Comparison of ENCODE assay signal across 8 cellular contexts in genomic region chr7:56105508-56105907, GRCh38. TPM values are rescaled to one million over a fixed set of nuclear protein-coding genes. Genes with fewer than 3 reads are reported as not detected.
DNase-seq lines count a peak whose midpoint lies in the region; ATAC-seq and TF ChIP-seq lines count a peak whose summit lies in the region.

No MANE protein-coding gene starts in this region.

- peak; percentile 79 for DNase-seq in EL
- peak; percentile 70 for DNase-seq in SK-MEL-5 (ENCODE audit: low read depth, low spot score)
- no peak for DNase-seq in mesothelial cell of epicardium (ENCODE audit: low spot score in 2 of 2, unreplicated experiment in 2 of 2)
- peak in 1 of 2 donors; percentile 42 for DNase-seq in upper lobe of left lung
- no peak for DNase-seq in HuH-7.5 (ENCODE audit: low spot score)

- no peaks in the 10 kb centered on the region for H3K27me3 ChIP-seq in upper lobe of left lung

- H3K4me3 ChIP-seq in upper lobe of left lung, result peak overlapping the region; percentile 60 to 91 (median 84)

- intact Hi-C loops in dendritic cell treated with granulocyte-macrophage colony-stimulating factor and Interleukin-4, amounts not matched to agents 40 ng/mL and 50 ng/mL, for 4 days (cut with micrococcal nuclease), result no loop called here

- peak overlapping the region; percentile 89 to 97 (median 94) for H3K27ac ChIP-seq in upper lobe of left lung

- no peak for TF ChIP-seq POLR2A in upper lobe of left lung (IDR thresholded peaks at IDR 0.05)

- TF ChIP-seq CTCF in mesothelial cell of epicardium (IDR thresholded peaks at IDR 0.05; ENCODE audit: unreplicated experiment) (no peak), upper lobe of left lung (IDR thresholded peaks at IDR 0.05) (no peak)

- peaks cover 9 to 20% (median 16%) of the 10 kb centered on the region in 4 donors for H3K4me1 ChIP-seq in upper lobe of left lung

- TF ChIP-seq EP300 in upper lobe of left lung (IDR thresholded peaks at IDR 0.05), result no peak

- WGBS in upper lobe of left lung, 2 donors, result 24% methylated on average over 6 of the region's 6 CpGs

- H3K4me1 Mint-ChIP-seq in dendritic cell treated with granulocyte-macrophage colony-stimulating factor and Interleukin-4, amounts not matched to agents 40 ng/mL and 50 ng/mL, for 4 days (ENCODE audit: low read depth), result peaks cover 27% of the 10 kb centered on the region
- peaks cover 15% of the 10 kb centered on the region for H3K4me1 Mint-ChIP-seq in mesothelial cell of epicardium

- H3K4me3 Mint-ChIP-seq in dendritic cell treated with granulocyte-macrophage colony-stimulating factor and Interleukin-4, amounts not matched to agents 40 ng/mL and 50 ng/mL, for 4 days, result peak overlapping the region; percentile 98
- H3K4me3 Mint-ChIP-seq in mesothelial cell of epicardium, result peak overlapping the region; percentile 95

- H3K9me3 ChIP-seq in upper lobe of left lung, result no peaks in the 10 kb centered on the region

- peaks cover 14% of the 10 kb centered on the region for H3K9me3 Mint-ChIP-seq in dendritic cell treated with granulocyte-macrophage colony-stimulating factor and Interleukin-4, amounts not matched to agents 40 ng/mL and 50 ng/mL, for 4 days
- H3K9me3 Mint-ChIP-seq in mesothelial cell of epicardium, result peaks cover 7% of the 10 kb centered on the region

- in situ Hi-C loops in SK-MEL-5 (cut with HindIII; ENCODE audit: low pct_unique_long_range_greater_than_20kb, low sequenced_read_pairs), result no loop called here

- ATAC-seq in HG02973 (IDR thresholded peaks at IDR 0.05; ENCODE audit: unreplicated experiment) (peak; percentile 33), upper lobe of left lung (ENCODE audit: low FRiP score in 2 of 2) (peak; percentile 71 to 75), GM19328 (IDR thresholded peaks at IDR 0.05; ENCODE audit: unreplicated experiment) (no peak)

- H3K27me3 Mint-ChIP-seq in dendritic cell treated with granulocyte-macrophage colony-stimulating factor and Interleukin-4, amounts not matched to agents 40 ng/mL and 50 ng/mL, for 4 days, result peaks cover 8% of the 10 kb centered on the region
- peaks cover 4% of the 10 kb centered on the region for H3K27me3 Mint-ChIP-seq in mesothelial cell of epicardium (ENCODE audit: low read depth)

- peaks cover 69% of the 10 kb centered on the region for H3K36me3 Mint-ChIP-seq in dendritic cell treated with granulocyte-macrophage colony-stimulating factor and Interleukin-4, amounts not matched to agents 40 ng/mL and 50 ng/mL, for 4 days (ENCODE audit: low read depth)
- peaks cover 19% of the 10 kb centered on the region for H3K36me3 Mint-ChIP-seq in mesothelial cell of epicardium

- peaks cover 33 to 39% (median 37%) of the 10 kb centered on the region in 4 donors for H3K36me3 ChIP-seq in upper lobe of left lung

- H3K27ac Mint-ChIP-seq in dendritic cell treated with granulocyte-macrophage colony-stimulating factor and Interleukin-4, amounts not matched to agents 40 ng/mL and 50 ng/mL, for 4 days, result peak overlapping the region; percentile 97
- H3K27ac Mint-ChIP-seq in mesothelial cell of epicardium, result peak overlapping the region; percentile 98

RNA-seq across cellular contexts. Expression of gene CHCHD2, which starts 0.8 kb away (rescaled TPM):
- 754 and 796 TPM in 2 replicates for total RNA-seq in SK-MEL-5 (2014; rRNA removed; shearing (Covaris generic))
- polyA plus RNA-seq in SK-MEL-5 (2015; cell fraction: cytosol; rRNA removed), result 688 and 856 TPM in 2 replicates
- polyA plus RNA-seq in SK-MEL-5 (2015; cell fraction: nucleus; rRNA removed), result 109 and 131 TPM in 2 replicates
- total RNA-seq in mesothelial cell of epicardium (195 to 215 TPM (median 214 TPM) in 3 replicates), upper lobe of left lung (100 to 1,000 TPM in 5 of 6 donors, 10 to 100 TPM in 1; 61.8 to 307 (median 203) TPM)

RNA-seq across cellular contexts. Expression of gene NUPR2, which starts 10.7 kb away (rescaled TPM):
- total RNA-seq in SK-MEL-5 (2014; rRNA removed; shearing (Covaris generic)), result not detected in 2 replicates
- polyA plus RNA-seq in SK-MEL-5 (2015; cell fraction: cytosol; rRNA removed), result not detected in 2 replicates
- not detected in 2 replicates for polyA plus RNA-seq in SK-MEL-5 (2015; cell fraction: nucleus; rRNA removed)
- total RNA-seq in mesothelial cell of epicardium (not detected in 3 replicates), upper lobe of left lung (1 to 10 TPM in 4 of 6 donors, under 1 TPM in 1, not detected in 1; 0.89 to 9.1 (median 1.4) TPM)

RNA-seq across cellular contexts. Expression of gene PHKG1, which starts 12.8 kb away (rescaled TPM):
- 0.67 and 1.9 TPM in 2 replicates for total RNA-seq in SK-MEL-5 (2014; rRNA removed; shearing (Covaris generic))
- 0.18 and 0.56 TPM in 2 replicates for polyA plus RNA-seq in SK-MEL-5 (2015; cell fraction: cytosol; rRNA removed)
- 2.8 and 6.2 TPM in 2 replicates for polyA plus RNA-seq in SK-MEL-5 (2015; cell fraction: nucleus; rRNA removed)
- total RNA-seq in mesothelial cell of epicardium (1.7 to 2.6 TPM (median 2.6 TPM) in 3 replicates), upper lobe of left lung (1 to 10 TPM in 2 of 6 donors, under 1 TPM in 3, not detected in 1; 0.30 to 2.4 (median 0.60) TPM)

RNA-seq across cellular contexts. Expression of gene SUMF2, which starts 41.4 kb away (rescaled TPM):
- total RNA-seq in SK-MEL-5 (2014; rRNA removed; shearing (Covaris generic)), result 559 and 567 TPM in 2 replicates
- polyA plus RNA-seq in SK-MEL-5 (2015; cell fraction: cytosol; rRNA removed), result 896 and 928 TPM in 2 replicates
- polyA plus RNA-seq in SK-MEL-5 (2015; cell fraction: nucleus; rRNA removed), result 565 and 634 TPM in 2 replicates
- total RNA-seq in mesothelial cell of epicardium (153 to 156 TPM (median 156 TPM) in 3 replicates), upper lobe of left lung (100 to 1,000 TPM in 5 of 6 donors, 10 to 100 TPM in 1; 85.9 to 185 (median 155) TPM)

RNA-seq across cellular contexts. Expression of gene CCT6A, which starts 53.9 kb away (rescaled TPM):
- total RNA-seq in SK-MEL-5 (2014; rRNA removed; shearing (Covaris generic)), result 710 and 744 TPM in 2 replicates
- 386 and 462 TPM in 2 replicates for polyA plus RNA-seq in SK-MEL-5 (2015; cell fraction: cytosol; rRNA removed)
- polyA plus RNA-seq in SK-MEL-5 (2015; cell fraction: nucleus; rRNA removed), result 727 and 824 TPM in 2 replicates
- total RNA-seq in mesothelial cell of epicardium (124 to 130 TPM (median 127 TPM) in 3 replicates), upper lobe of left lung (100 to 1,000 TPM in 1 of 6 donors, 10 to 100 TPM in 5; 48.4 to 115 (median 67.6) TPM)

Comparison
In these comparisons a context has a peak if more than half of its experiments do, and no peak if none do; other contexts are left out.
1. DNase-seq: peak in EL (single experiment) and SK-MEL-5 (single experiment); none in mesothelial cell of epicardium (0 of 2) and HuH-7.5 (single experiment).